Comparison of ENCODE assay signal across 28 cellular contexts in the genomic region with DNA sequence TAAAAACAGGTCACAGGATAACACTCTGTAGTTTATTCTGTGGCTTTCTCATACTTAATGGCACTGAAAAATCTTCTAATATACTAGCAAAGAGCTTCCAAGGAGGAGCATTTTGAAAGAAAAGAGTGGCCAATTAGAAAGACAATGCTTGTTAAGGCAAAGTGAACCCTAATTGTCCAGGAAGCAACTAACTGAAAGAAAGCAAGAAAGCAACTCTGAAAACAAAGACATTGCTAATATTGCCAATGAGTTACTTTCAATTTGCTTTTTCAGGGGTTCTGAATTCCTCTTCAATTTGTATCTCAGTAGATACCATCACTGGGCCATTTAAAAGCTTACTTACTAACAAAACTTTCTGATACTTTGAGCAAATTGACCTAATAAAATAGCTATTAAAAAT.
"Had no signal": no experiment of that assay in that cellular context is flagged by ENCODE, and none has a peak within 500 bp of the region (broad histone marks: within the 10 kb centered on the region; RNA-seq: fewer than 3 reads in every experiment).

No MANE protein-coding gene starts in this region.

- H3K9me3 ChIP-seq: gastrocnemius medialis, mucosa of descending colon, ovary, psoas muscle, sigmoid colon, testis, tibial nerve, vagina had no signal

- H3K27me3 Mint-ChIP-seq: effector memory CD8-positive, alpha-beta T cell; naive B cell; natural killer cell treated with Interleukin-12 subunit alpha and Interleukin-12 subunit beta and Interleukin-15 and Interleukin-18, amount 100 ng/mL, for 72 hours; stimulated activated memory B cell treated with anti-CD40 and anti-IgM and Interleukin-4, amounts not matched to agents 10 μg/mL and 1 μg/mL and 100 μg/mL, for 72 hours had no signal

- DNase-seq: cerebellar nuclear complex; cortex of kidney; effector memory CD8-positive, alpha-beta T cell; erythroblast; foreskin fibroblast; gastrocnemius medialis; head of caudate nucleus; kidney; mesenchymal stem cell; mucosa of descending colon; naive B cell; nucleus accumbens; ovary; posterior cingulate gyrus; psoas muscle; right cardiac atrium; sigmoid colon; spleen; stimulated activated CD4-positive, alpha-beta T cell treated with anti-CD3 and anti-CD28 coated beads, Interleukin-4, amount 100 ng/mL, for 4 hours; stimulated activated naive CD8-positive, alpha-beta T cell treated with anti-CD3 and anti-CD28 coated beads, Interleukin-15, Interleukin-2, amounts not matched to agents 100 U/mL and 50 U/mL, for 24 hours; substantia nigra; testis had no signal

- H3K36me3 Mint-ChIP-seq: naive B cell; natural killer cell treated with Interleukin-12 subunit alpha and Interleukin-12 subunit beta and Interleukin-15 and Interleukin-18, amount 100 ng/mL, for 72 hours; stimulated activated memory B cell treated with anti-CD40 and anti-IgM and Interleukin-4, amounts not matched to agents 10 μg/mL and 1 μg/mL and 100 μg/mL, for 72 hours had no signal

- H3K4me3 Mint-ChIP-seq: effector memory CD8-positive, alpha-beta T cell; mesothelial cell of epicardium; naive B cell; natural killer cell treated with Interleukin-12 subunit alpha and Interleukin-12 subunit beta and Interleukin-15 and Interleukin-18, amount 100 ng/mL, for 72 hours; neural crest cell; stimulated activated memory B cell treated with anti-CD40 and anti-IgM and Interleukin-4, amounts not matched to agents 10 μg/mL and 1 μg/mL and 100 μg/mL, for 72 hours had no signal

- H3K4me1 ChIP-seq: gastrocnemius medialis, psoas muscle, sigmoid colon, spleen, testis, tibial nerve, vagina had no signal

- H3K27ac Mint-ChIP-seq: effector memory CD8-positive, alpha-beta T cell; mesothelial cell of epicardium; naive B cell; natural killer cell treated with Interleukin-12 subunit alpha and Interleukin-12 subunit beta and Interleukin-15 and Interleukin-18, amount 100 ng/mL, for 72 hours; stimulated activated memory B cell treated with anti-CD40 and anti-IgM and Interleukin-4, amounts not matched to agents 10 μg/mL and 1 μg/mL and 100 μg/mL, for 72 hours had no signal

- H3K9me3 Mint-ChIP-seq: mesothelial cell of epicardium; natural killer cell treated with Interleukin-12 subunit alpha and Interleukin-12 subunit beta and Interleukin-15 and Interleukin-18, amount 100 ng/mL, for 72 hours; neural crest cell had no signal

- H3K36me3 ChIP-seq: gastrocnemius medialis, ovary, spleen had no signal

- H3K27me3 ChIP-seq: gastrocnemius medialis, ovary, sigmoid colon, spleen, testis, tibial nerve, vagina had no signal

- H3K4me3 ChIP-seq: gastrocnemius medialis, mucosa of descending colon, ovary, psoas muscle, sigmoid colon, spleen, testis, tibial nerve, vagina had no signal

- H3K27ac ChIP-seq: gastrocnemius medialis, ovary, psoas muscle, sigmoid colon, spleen, testis, tibial nerve, vagina had no signal

- H3K4me1 Mint-ChIP-seq: naive B cell; stimulated activated memory B cell treated with anti-CD40 and anti-IgM and Interleukin-4, amounts not matched to agents 10 μg/mL and 1 μg/mL and 100 μg/mL, for 72 hours had no signal
